In the genomic region with DNA sequence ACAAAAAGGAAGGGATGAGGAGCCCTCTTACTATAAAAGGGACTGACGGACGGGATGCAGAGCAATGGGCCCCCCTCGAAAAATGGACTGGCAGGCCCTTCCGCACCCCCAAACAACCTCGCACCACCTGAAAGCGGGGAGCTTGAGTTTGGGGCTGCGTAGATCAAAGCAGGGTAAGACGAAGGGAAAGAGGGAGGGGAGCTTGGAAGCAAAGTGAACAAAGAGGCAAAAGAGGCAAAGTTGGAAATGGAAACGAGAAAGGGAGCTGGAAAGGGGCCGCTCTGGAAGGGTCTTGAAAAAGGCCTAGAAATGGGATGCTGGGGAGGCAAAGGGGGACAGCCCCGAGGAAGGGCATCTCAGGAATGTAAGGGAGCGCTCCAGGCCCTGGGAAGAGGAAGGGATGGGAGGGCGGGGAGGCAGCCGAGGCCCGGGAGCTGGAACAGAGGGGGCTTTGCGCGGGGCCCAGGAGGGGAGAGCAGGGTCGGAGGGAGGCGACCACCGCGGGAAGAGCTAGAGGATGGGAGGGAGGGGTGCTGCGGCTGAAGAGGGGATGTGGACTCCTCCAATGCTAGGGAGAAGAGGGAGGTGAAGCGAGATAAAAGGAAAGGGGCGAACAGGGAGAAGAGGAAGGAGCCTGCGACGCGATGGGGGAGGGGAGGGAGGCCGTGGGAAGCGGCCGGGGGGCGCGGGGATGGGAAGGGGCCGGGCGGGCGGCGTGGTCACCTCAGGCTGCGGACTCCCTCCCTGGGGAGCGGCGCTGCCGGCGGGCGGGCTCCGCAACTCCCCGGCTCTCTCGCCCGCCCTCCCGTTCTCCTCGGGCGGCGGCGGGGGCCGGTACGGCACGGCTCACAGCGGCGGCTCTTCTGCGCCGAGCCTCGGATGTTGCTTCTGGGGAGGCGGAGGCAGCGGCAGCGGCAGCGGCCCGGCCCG, we compare ENCODE assay signal across 8 cellular contexts. TPM values are rescaled to one million over a fixed set of nuclear protein-coding genes. Genes with fewer than 3 reads are reported as not detected.
A peak's percentile ranks its signal among the peaks of the same experiment; 100 is the strongest.
DNase-seq lines count a peak whose midpoint lies in the region; ATAC-seq, FAIRE-seq and TF ChIP-seq lines count a peak whose summit lies in the region.

No MANE protein-coding gene starts in this region.

- FAIRE-seq in K562 (lab: Jason Lieb, UNC) = no peak

- H3K4me3 ChIP-seq in K562 (peak overlapping the region; percentile 62), iPS-15b (ENCODE audit: low read depth, low read length) (peak overlapping the region; percentile 91)

- ATAC-seq in HG02943 (IDR thresholded peaks at IDR 0.05; ENCODE audit: low read depth, unreplicated experiment) = peak; percentile 1
- peak; percentile 12 for ATAC-seq in K562
- ATAC-seq in sciatic nerve = peak; percentile 42

- H3K9me1 ChIP-seq in K562 (ENCODE audit: control insufficient read depth, insufficient read depth, low read length) = no peaks in the 10 kb centered on the region

- H3K9ac ChIP-seq in K562 (ENCODE audit: insufficient read depth in 1 of 2, low read depth in 2 of 2, low read length in 2 of 2) (peak overlapping the region; percentile 80 to 94), iPS-15b (ENCODE audit: low read depth, low read length) (peak overlapping the region; percentile 47)

- POLR2A ChIA-PET in RWPE1 (lab: Yijun Ruan, JAX; ENCODE audit: low non-redundant PET) (interaction anchor here (1.0 to 1.4 kb wide), 2 partner anchors 14 to 18 kb away, joined by 4 to 6 read pairs; no protein-coding TSS in a partner anchor), K562 (lab: Yijun Ruan, JAX) (interaction anchor here (0.7 to 2.1 kb wide), 9 partner anchors 10 to 54 kb away, joined by 3 to 20 read pairs (median 6); partner anchors contain the start of gene UBLCP1)

- H3K79me2 ChIP-seq in K562 (ENCODE audit: control insufficient read depth, insufficient read depth, low read length) = peaks cover 70% of the 10 kb centered on the region

- peaks cover 14 to 46% of the 10 kb centered on the region in 2 experiments for H3K4me1 ChIP-seq in K562 (replicated peaks in 1 of 2; ENCODE audit: control insufficient read depth in 2 of 2, insufficient read depth in 2 of 2, low read length in 2 of 2)
- peaks cover 9% of the 10 kb centered on the region for H3K4me1 ChIP-seq in iPS-15b (ENCODE audit: control insufficient read depth, insufficient read depth, low read length)

- no peak for TF ChIP-seq CTCF in RWPE1 (conservative IDR thresholded peaks at IDR 0.05; ENCODE audit: low read depth)
- TF ChIP-seq CTCF in K562 (IDR thresholded peaks at IDR 0.05 in 2 of 3, conservative IDR thresholded peaks at IDR 0.05 in 1 of 3; ENCODE audit: insufficient read depth in 2 of 3, low read depth in 1 of 3, low read length in 3 of 3) = no peak

- H3K9me3 ChIP-seq in K562 (replicated peaks; ENCODE audit: control insufficient read depth, insufficient read depth, low read depth, low read length) (no peaks in the 10 kb centered on the region), iPS-15b (ENCODE audit: control insufficient read depth, insufficient read depth, low read length) (no peaks in the 10 kb centered on the region)

- intact Hi-C loops in K562 (cut with micrococcal nuclease) (loop anchor here (2.0 to 5.0 kb wide), 2 partner anchors 51 to 54 kb away; partner anchors contain the start of gene UBLCP1), sciatic nerve (cut with DNase I) (no loop called here)

- DNase-seq in activated gamma-delta T cell treated with Interleukin-2 at 50 U/mL for 16 hours = peak; percentile 12
- DNase-seq in activated gamma-delta T cell (lab: John Stamatoyannopoulos, UW) = no peak
- DNase-seq in RWPE1 (ENCODE audit: low spot score) = peak; percentile 55
- DNase-seq in K562 (ENCODE audit: extremely low read depth in 1 of 4, low spot score in 3 of 4) = peak; percentile 46 to 71 (median 64)
- DNase-seq in sciatic nerve (ENCODE audit: low spot score) = peak; percentile 73
- no peak for DNase-seq in NCI-H1105 (lab: John Stamatoyannopoulos, UW)

- in situ Hi-C loops in K562 (cut with MboI) = no loop called here

- H4K20me1 ChIP-seq in K562 (replicated peaks; ENCODE audit: control insufficient read depth, insufficient read depth, low read length) = 0 out of 2 replicates have a peak, but pooled peaks cover 5% of the 10 kb centered on the region

- BruUV-seq in K562 (replicated peaks; lab: Mats Ljungman, UMichigan) = no TSS peak

- no peak for TF ChIP-seq POLR2A in K562 (conservative IDR thresholded peaks at IDR 0.05)

- H3K4me2 ChIP-seq in K562 (ENCODE audit: insufficient read depth, low read length) = peak overlapping the region; percentile 89

- no peak for TF ChIP-seq RAD21 in K562 (CRISPR knock-in tag; conservative IDR thresholded peaks at IDR 0.05 in 1 of 2, IDR thresholded peaks at IDR 0.05 in 1 of 2)

- no peak; the same call in 1 of the 2 replicates for TF ChIP-seq EP300 in K562 (IDR thresholded peaks at IDR 0.05; ENCODE audit: low read length)

- H3K36me3 ChIP-seq in K562 (ENCODE audit: control insufficient read depth, insufficient read depth, low read length) (no peaks in the 10 kb centered on the region), iPS-15b (ENCODE audit: control insufficient read depth, insufficient read depth, low read length) (no peaks in the 10 kb centered on the region)

- H3K27me3 ChIP-seq in K562 (ENCODE audit: control insufficient read depth in 2 of 2, insufficient read depth in 2 of 2, low read length in 2 of 2) (no peaks in the 10 kb centered on the region), iPS-15b (ENCODE audit: control insufficient read depth, insufficient read depth, low read length) (peaks cover 46% of the 10 kb centered on the region)

- no peak overlapping the region; the same call in 1 of the 2 replicates for H2AFZ ChIP-seq in K562 (ENCODE audit: low read depth, low read length)

- 3% methylated on average over 12 of the region's 65 CpGs for WGBS in K562 (ENCODE audit: insufficient coverage, low coverage, missing lambda C conversion rate)

- CTCF ChIA-PET in RWPE1 (lab: Yijun Ruan, JAX) = interaction anchor here (0.5 to 0.7 kb wide), 2 partner anchors 31 to 474 kb away, joined by 3 to 4 read pairs; no protein-coding TSS in a partner anchor
- CTCF ChIA-PET in K562 (lab: Yijun Ruan, JAX; ENCODE audit: low intra/inter-chr PET ratio) = interaction anchor here (0.6 kb wide), 1 partner anchor 16 kb away, joined by 3 read pairs; no protein-coding TSS in a partner anchor

- H3K27ac ChIP-seq in RWPE1 (peak overlapping the region; percentile 95), K562 (ENCODE audit: extremely low read depth, low read depth, low read length) (peak overlapping the region; percentile 96)

TF ChIP-seq in K562, 482 proteins besides CTCF, POLR2A, EP300 and RAD21 (continues in another document):
- TF ChIP-seq MXI1 (IDR thresholded peaks at IDR 0.05; ENCODE audit: low read depth, low read length) (no peak), SAP30 (IDR thresholded peaks at IDR 0.05; ENCODE audit: borderline replicate concordance, insufficient read depth, low read depth, low read length, poor library complexity, severe bottlenecking) (no peak), ZFX (CRISPR knock-in tag; IDR thresholded peaks at IDR 0.05) (peak; percentile 30), E2F1 (CRISPR knock-in tag; IDR thresholded peaks at IDR 0.05) (no peak)

RNA-seq across cellular contexts. Expression of gene RNF145, which starts 0.6 kb away (rescaled TPM):
- total RNA-seq in K562 (2011; cell fraction: chromatin; rRNA removed; ENCODE audit: low replicate concordance) = 42.1 and 93.4 TPM in 2 replicates
- total RNA-seq in K562 (2011; cell fraction: nucleolus; rRNA removed) = 32.7 and 49.0 TPM in 2 replicates
- total RNA-seq in K562 (2011; cell fraction: nucleoplasm; rRNA removed) = 61.5 and 67.7 TPM in 2 replicates
- 20.3 and 24.3 TPM in 2 replicates for total RNA-seq in K562 (2014; rRNA removed)
- total RNA-seq in K562 (2014; rRNA removed; fragmentation: Illumina TruSeq; extraction: Trizol) = 21.8 and 29.5 TPM in 2 replicates
- 23.8 and 25.4 TPM in 2 replicates for total RNA-seq in K562 (2015; rRNA removed; fragmentation: Illumina TruSeq; extraction: Trizol)
- 35.4 and 39.5 TPM in 2 replicates for total RNA-seq in K562 (2021)
- polyA plus RNA-seq in K562 (2011; rRNA removed) = 26.2 and 40.7 TPM in 2 replicates
- polyA plus RNA-seq in K562 (2011; cell fraction: cytosol; rRNA removed) = 10.7 and 19.3 TPM in 2 replicates
- polyA plus RNA-seq in K562 (2011; cell fraction: nucleus; rRNA removed) = 34.2 and 35.9 TPM in 2 replicates
- polyA plus RNA-seq in K562 (2012) = 30.1 and 36.5 TPM in 2 replicates
- polyA plus RNA-seq in K562 (2014; fragmentation: Illumina TruSeq; extraction: Trizol) = 35.4 and 38.1 TPM in 2 replicates
- polyA plus RNA-seq in K562 (2014; fragmentation: Nextera tagmentation; extraction: Ambion mirVana) = 10 to 100 TPM; 13.6 to 18.8 TPM
- polyA plus RNA-seq in K562 (2014; rRNA removed) = 30.4 and 30.5 TPM in 2 replicates
- 30.0 and 36.5 TPM in 2 replicates for polyA minus RNA-seq in K562 (2011; rRNA and poly(A)+ RNA removed)
- polyA minus RNA-seq in K562 (2011; cell fraction: cytosol; rRNA and poly(A)+ RNA removed) = 10.1 and 12.3 TPM in 2 replicates
- polyA minus RNA-seq in K562 (2011; cell fraction: nucleus; rRNA and poly(A)+ RNA removed) = 21.9 and 33.2 TPM in 2 replicates
- total RNA-seq in sciatic nerve = 68.2 TPM

RNA-seq across cellular contexts. Expression of gene UBLCP1, which starts 54.3 kb away (rescaled TPM):
- total RNA-seq in K562 (2011; cell fraction: chromatin; rRNA removed; ENCODE audit: low replicate concordance) = 3.5 and 7.0 TPM in 2 replicates
- 1.7 and 2.9 TPM in 2 replicates for total RNA-seq in K562 (2011; cell fraction: nucleolus; rRNA removed)
- total RNA-seq in K562 (2011; cell fraction: nucleoplasm; rRNA removed) = 3.9 and 8.0 TPM in 2 replicates
- 18.8 and 19.3 TPM in 2 replicates for total RNA-seq in K562 (2014; rRNA removed)
- total RNA-seq in K562 (2014; rRNA removed; fragmentation: Illumina TruSeq; extraction: Trizol) = 35.1 and 41.7 TPM in 2 replicates
- 33.4 and 36.9 TPM in 2 replicates for total RNA-seq in K562 (2015; rRNA removed; fragmentation: Illumina TruSeq; extraction: Trizol)
- total RNA-seq in K562 (2021) = 21.6 and 22.1 TPM in 2 replicates
- polyA plus RNA-seq in K562 (2011; rRNA removed) = 18.5 and 28.5 TPM in 2 replicates
- polyA plus RNA-seq in K562 (2011; cell fraction: cytosol; rRNA removed) = 2.9 and 7.9 TPM in 2 replicates
- 3.1 and 3.7 TPM in 2 replicates for polyA plus RNA-seq in K562 (2011; cell fraction: nucleus; rRNA removed)
- 27.6 and 38.2 TPM in 2 replicates for polyA plus RNA-seq in K562 (2012)
- polyA plus RNA-seq in K562 (2014; fragmentation: Illumina TruSeq; extraction: Trizol) = 33.2 and 39.8 TPM in 2 replicates
- 10 to 100 TPM; 22.0 to 30.2 TPM for polyA plus RNA-seq in K562 (2014; fragmentation: Nextera tagmentation; extraction: Ambion mirVana)
- polyA plus RNA-seq in K562 (2014; rRNA removed) = 29.8 and 32.1 TPM in 2 replicates
- 12.8 and 13.2 TPM in 2 replicates for polyA minus RNA-seq in K562 (2011; rRNA and poly(A)+ RNA removed)
- polyA minus RNA-seq in K562 (2011; cell fraction: cytosol; rRNA and poly(A)+ RNA removed) = 4.3 and 6.9 TPM in 2 replicates
- 4.3 and 6.6 TPM in 2 replicates for polyA minus RNA-seq in K562 (2011; cell fraction: nucleus; rRNA and poly(A)+ RNA removed)
- total RNA-seq in sciatic nerve = 22.6 TPM

Comparison
In these comparisons a context has a peak if more than half of its experiments do, and no peak if none do; other contexts are left out.
1. DNase-seq: peak in activated gamma-delta T cell treated with Interleukin-2 at 50 U/mL for 16 hours (single experiment), RWPE1 (single experiment), K562 (4 of 4) and sciatic nerve (single experiment); none in activated gamma-delta T cell (single experiment) and NCI-H1105 (single experiment).
2. Peak in every context shown above with its lines, with median percentiles within 50 percentile points of each other: ATAC-seq.